8 cellular contexts compared by ENCODE assay signal in genomic region chr16:24834459-24835335, GRCh38. TPM values are rescaled to one million over a fixed set of nuclear protein-coding genes. Genes with fewer than 3 reads are reported as not detected.
DNase-seq lines count a peak whose midpoint lies in the region; ATAC-seq and TF ChIP-seq lines count a peak whose summit lies in the region.

No MANE protein-coding gene starts in this region.

- TF ChIP-seq POLR2A in gastroesophageal sphincter (IDR thresholded peaks at IDR 0.05) = no peak

- H3K4me3 ChIP-seq in choroid plexus epithelial cell (ENCODE audit: low read depth, low read length) (no peak overlapping the region), gastroesophageal sphincter (no peak overlapping the region)

- no peak overlapping the region for H3K27ac Mint-ChIP-seq in activated CD8-positive, alpha-beta T cell treated with anti-CD3 and anti-CD28 coated beads for 36 hours
- H3K27ac Mint-ChIP-seq in activated CD8-positive, alpha-beta T cell treated with anti-CD3 and anti-CD28 coated beads, Interleukin-2, amount 10 ng/mL, durations not matched to agents 7 days and 5 days = no peak overlapping the region

- peaks cover 7% of the 10 kb centered on the region for H3K36me3 Mint-ChIP-seq in activated CD8-positive, alpha-beta T cell treated with anti-CD3 and anti-CD28 coated beads for 36 hours (ENCODE audit: low read depth)
- no peaks in the 10 kb centered on the region for H3K36me3 Mint-ChIP-seq in activated CD8-positive, alpha-beta T cell treated with anti-CD3 and anti-CD28 coated beads, Interleukin-2, amount 10 ng/mL, durations not matched to agents 7 days and 5 days (ENCODE audit: low read depth)

- no peak for TF ChIP-seq CTCF in activated CD8-positive, alpha-beta T cell treated with anti-CD3 and anti-CD28 coated beads for 36 hours (IDR thresholded peaks at IDR 0.05)
- TF ChIP-seq CTCF in choroid plexus epithelial cell (conservative IDR thresholded peaks at IDR 0.05; ENCODE audit: low read depth, low read length) (peak; percentile 86), gastroesophageal sphincter (IDR thresholded peaks at IDR 0.05) (peak in 1 of 4 experiments; percentile 49)

- 69 to 71% methylated on average over 5 to 7 of the region's 7 CpGs for WGBS in gastroesophageal sphincter (ENCODE audit: low coverage in 1 of 2), 2 donors

- peaks cover 0 to 7% of the 10 kb centered on the region in 2 donors for H3K36me3 ChIP-seq in gastroesophageal sphincter

- no peaks in the 10 kb centered on the region for H3K27me3 Mint-ChIP-seq in activated CD8-positive, alpha-beta T cell treated with anti-CD3 and anti-CD28 coated beads for 36 hours
- H3K27me3 Mint-ChIP-seq in activated CD8-positive, alpha-beta T cell treated with anti-CD3 and anti-CD28 coated beads, Interleukin-2, amount 10 ng/mL, durations not matched to agents 7 days and 5 days (ENCODE audit: low read depth) = no peaks in the 10 kb centered on the region

- POLR2A ChIA-PET in activated CD8-positive, alpha-beta T cell treated with anti-CD3 and anti-CD28 coated beads for 36 hours (lab: Charles Lee) = no interaction called here
- POLR2A ChIA-PET in activated CD8-positive, alpha-beta T cell treated with anti-CD3 and anti-CD28 coated beads, Interleukin-2, amount 10 ng/mL, durations not matched to agents 7 days and 5 days (lab: Charles Lee) = no interaction called here

- DNase-seq in activated CD8-positive, alpha-beta T cell treated with anti-CD3 and anti-CD28 coated beads for 36 hours = peak; percentile 19
- no peak for DNase-seq in activated CD8-positive, alpha-beta T cell treated with anti-CD3 and anti-CD28 coated beads, Interleukin-2, amount 10 ng/mL, durations not matched to agents 7 days and 5 days
- DNase-seq in NCI-H2227 treated with DMSO at 0.1 percent for 48 hours (lab: John Stamatoyannopoulos, UW) (peak; percentile 26), choroid plexus epithelial cell (ENCODE audit: low read depth) (peak; percentile 71), mucosa of gallbladder (ENCODE audit: low spot score) (peak; percentile 33), NCI-H1105 treated with DMSO at 0.1 percent for 48 hours (lab: John Stamatoyannopoulos, UW) (no peak), NCI-H345 treated with DMSO at 0.1 percent for 48 hours (lab: John Stamatoyannopoulos, UW; ENCODE audit: unreplicated experiment) (no peak)

- peaks cover 0 to 13% (median 0%) of the 10 kb centered on the region in 3 donors for H3K4me1 ChIP-seq in gastroesophageal sphincter

- TF ChIP-seq EP300 in gastroesophageal sphincter (IDR thresholded peaks at IDR 0.05) = no peak

- intact Hi-C loops in activated CD8-positive, alpha-beta T cell treated with anti-CD3 and anti-CD28 coated beads for 36 hours (cut with micrococcal nuclease) = no loop called here

- no peak for ATAC-seq in activated CD8-positive, alpha-beta T cell treated with anti-CD3 and anti-CD28 coated beads for 36 hours
- ATAC-seq in activated CD8-positive, alpha-beta T cell treated with anti-CD3 and anti-CD28 coated beads, Interleukin-2, amount 10 ng/mL, durations not matched to agents 7 days and 5 days = no peak
- ATAC-seq in gastroesophageal sphincter = no peak

- H3K4me1 Mint-ChIP-seq in activated CD8-positive, alpha-beta T cell treated with anti-CD3 and anti-CD28 coated beads for 36 hours (ENCODE audit: low read depth) = no peaks in the 10 kb centered on the region
- H3K4me1 Mint-ChIP-seq in activated CD8-positive, alpha-beta T cell treated with anti-CD3 and anti-CD28 coated beads, Interleukin-2, amount 10 ng/mL, durations not matched to agents 7 days and 5 days (ENCODE audit: low read depth) = no peaks in the 10 kb centered on the region

- H3K9me3 Mint-ChIP-seq in activated CD8-positive, alpha-beta T cell treated with anti-CD3 and anti-CD28 coated beads for 36 hours = no peaks in the 10 kb centered on the region
- H3K9me3 Mint-ChIP-seq in activated CD8-positive, alpha-beta T cell treated with anti-CD3 and anti-CD28 coated beads, Interleukin-2, amount 10 ng/mL, durations not matched to agents 7 days and 5 days (ENCODE audit: insufficient read depth) = no peaks in the 10 kb centered on the region

- H3K4me3 Mint-ChIP-seq in activated CD8-positive, alpha-beta T cell treated with anti-CD3 and anti-CD28 coated beads for 36 hours = no peak overlapping the region
- no peak overlapping the region for H3K4me3 Mint-ChIP-seq in activated CD8-positive, alpha-beta T cell treated with anti-CD3 and anti-CD28 coated beads, Interleukin-2, amount 10 ng/mL, durations not matched to agents 7 days and 5 days

- CTCF ChIA-PET in activated CD8-positive, alpha-beta T cell treated with anti-CD3 and anti-CD28 coated beads for 36 hours (lab: Charles Lee) = interaction anchor here (0.7 to 1.0 kb wide), 2 partner anchors 27 to 296 kb away, joined by 3 to 8 read pairs; no protein-coding TSS in a partner anchor
- CTCF ChIA-PET in activated CD8-positive, alpha-beta T cell treated with anti-CD3 and anti-CD28 coated beads, Interleukin-2, amount 10 ng/mL, durations not matched to agents 7 days and 5 days (lab: Charles Lee) = interaction anchor here (1.2 kb wide), 1 partner anchor 390 kb away, joined by 4 read pairs; no protein-coding TSS in a partner anchor

- no peak overlapping the region for H3K27ac ChIP-seq in gastroesophageal sphincter

- no peaks in the 10 kb centered on the region for H3K9me3 ChIP-seq in gastroesophageal sphincter

- H3K27me3 ChIP-seq in gastroesophageal sphincter = no peaks in the 10 kb centered on the region

RNA-seq across cellular contexts. Expression of gene SLC5A11, which starts 11.1 kb away (rescaled TPM):
- total RNA-seq in activated CD8-positive, alpha-beta T cell treated with anti-CD3 and anti-CD28 coated beads for 36 hours = under 1 TPM; 0.18 to 0.78 TPM
- under 1 TPM in 1 of 2 experiments, not detected in 1; 0.44 TPM for total RNA-seq in activated CD8-positive, alpha-beta T cell treated with anti-CD3 and anti-CD28 coated beads, Interleukin-2, amount 10 ng/mL, durations not matched to agents 7 days and 5 days
- total RNA-seq in mucosa of gallbladder (2.5 TPM), gastroesophageal sphincter (1 to 10 TPM in 1 of 4 donors, under 1 TPM in 2, not detected in 1; 0.12 to 2.8 (median 0.27) TPM)

Comparison
In these comparisons a context has a peak if more than half of its experiments do, and no peak if none do; other contexts are left out.
1. DNase-seq: peak in activated CD8-positive, alpha-beta T cell treated with anti-CD3 and anti-CD28 coated beads for 36 hours (single experiment), NCI-H2227 treated with DMSO at 0.1 percent for 48 hours (single experiment), choroid plexus epithelial cell (single experiment) and mucosa of gallbladder (single experiment); none in activated CD8-positive, alpha-beta T cell treated with anti-CD3 and anti-CD28 coated beads, Interleukin-2, amount 10 ng/mL, durations not matched to agents 7 days and 5 days (single experiment), NCI-H1105 treated with DMSO at 0.1 percent for 48 hours (single experiment) and NCI-H345 treated with DMSO at 0.1 percent for 48 hours (single experiment).